In genomic region chr20:9359561-9360308, GRCh38 we compare ENCODE assay signal across 8 cellular contexts.
DNase-seq lines count a peak whose midpoint lies in the region; ATAC-seq and TF ChIP-seq lines count a peak whose summit lies in the region.

No MANE protein-coding gene starts in this region.

- peak overlapping the region; percentile 9 to 19 (median 19) for H3K27ac Mint-ChIP-seq in nephron
- H3K27ac Mint-ChIP-seq in activated T-helper 2 cell treated with anti-CD3 and anti-CD28 coated beads, Interferon-gamma antibody, Interleukin-2, Interleukin-4, amounts not matched to agents 10 μg/mL and 5 μg/mL and 100 μg/mL, durations not matched to agents 14 hours and 24 hours and 36 hours: no peak overlapping the region

- no peaks in the 10 kb centered on the region for H3K9me3 Mint-ChIP-seq in nephron
- H3K9me3 Mint-ChIP-seq in activated T-helper 2 cell treated with anti-CD3 and anti-CD28 coated beads, Interferon-gamma antibody, Interleukin-2, Interleukin-4, amounts not matched to agents 10 μg/mL and 5 μg/mL and 100 μg/mL, durations not matched to agents 14 hours and 24 hours and 36 hours: no peaks in the 10 kb centered on the region

- POLR2A ChIA-PET in HEK293 (lab: Yijun Ruan, JAX): no interaction called here

- no peak overlapping the region for H3K9ac ChIP-seq in OCI-LY1 (ENCODE audit: low read length)

- no peaks in the 10 kb centered on the region for H3K79me2 ChIP-seq in OCI-LY1 (ENCODE audit: insufficient read depth, low read length)

- peak; percentile 38 for TF ChIP-seq CTCF in AG09319 (IDR thresholded peaks at IDR 0.05; ENCODE audit: low read depth, low read length)
- no peak for TF ChIP-seq CTCF in HEK293 (tag by site-specific recombination; IDR thresholded peaks at IDR 0.05)
- peak; percentile 37; the same call in 1 of the 2 replicates for TF ChIP-seq CTCF in OCI-LY1 (IDR thresholded peaks at IDR 0.05; ENCODE audit: low read length)
- TF ChIP-seq CTCF in nephron (IDR thresholded peaks at IDR 0.05; ENCODE audit: unreplicated experiment in 3 of 3): peak; percentile 59 to 67 (median 61)

- intact Hi-C loops in activated T-helper 2 cell treated with anti-CD3 and anti-CD28 coated beads, Interferon-gamma antibody, Interleukin-2, Interleukin-4, amounts not matched to agents 10 μg/mL and 5 μg/mL and 100 μg/mL, durations not matched to agents 14 hours and 24 hours and 36 hours (cut with micrococcal nuclease): no loop called here

- H3K36me3 Mint-ChIP-seq in nephron (ENCODE audit: low read depth): peaks cover 15% of the 10 kb centered on the region
- H3K36me3 Mint-ChIP-seq in activated T-helper 2 cell treated with anti-CD3 and anti-CD28 coated beads, Interferon-gamma antibody, Interleukin-2, Interleukin-4, amounts not matched to agents 10 μg/mL and 5 μg/mL and 100 μg/mL, durations not matched to agents 14 hours and 24 hours and 36 hours (ENCODE audit: low read depth): no peaks in the 10 kb centered on the region

- no peak overlapping the region for H3K4me2 ChIP-seq in OCI-LY1 (ENCODE audit: low read length)

- H2AFZ ChIP-seq in OCI-LY1 (ENCODE audit: low read length): no peak overlapping the region

- H3K27ac ChIP-seq in HEK293 (ENCODE audit: extremely low read depth, low read depth, low read length): no peak overlapping the region
- no peak overlapping the region for H3K27ac ChIP-seq in OCI-LY1 (ENCODE audit: low read depth, low read length, poor library complexity, severe bottlenecking)

- no peaks in the 10 kb centered on the region for H4K20me1 ChIP-seq in OCI-LY1 (ENCODE audit: insufficient read depth, low read length)

- no peaks in the 10 kb centered on the region for H3K4me1 ChIP-seq in HEK293 (ENCODE audit: control insufficient read depth, insufficient read depth, low read length)
- no peaks in the 10 kb centered on the region for H3K4me1 ChIP-seq in OCI-LY1 (ENCODE audit: insufficient read depth, low read length, severe bottlenecking)

- DNase-seq in AG09319 (ENCODE audit: extremely low read depth, low read depth): peak; percentile 65
- DNase-seq in epidermal melanocyte (ENCODE audit: insufficient read length, low spot score): peak; percentile 54
- no peak for DNase-seq in T-helper 9 cell
- no peak for DNase-seq in activated T-helper 2 cell treated with anti-CD3 and anti-CD28 coated beads, Interferon-gamma antibody, Interleukin-2, Interleukin-4, amounts not matched to agents 10 μg/mL and 5 μg/mL and 100 μg/mL, durations not matched to agents 14 hours and 24 hours and 36 hours (ENCODE audit: low spot score)

- ATAC-seq in HG03196 (IDR thresholded peaks at IDR 0.05; ENCODE audit: unreplicated experiment): no peak

- H3K4me3 ChIP-seq in HEK293 (ENCODE audit: low read depth, low read length) (no peak overlapping the region), OCI-LY1 (ENCODE audit: low read depth, low read length, poor library complexity, severe bottlenecking) (no peak overlapping the region)

- no peaks in the 10 kb centered on the region for H3K27me3 ChIP-seq in OCI-LY1 (ENCODE audit: insufficient read depth, low read length)

- H3K9me2 ChIP-seq in OCI-LY1 (ENCODE audit: low read depth, low read length): no peaks in the 10 kb centered on the region

- H3K9me3 ChIP-seq in HEK293 (ENCODE audit: control insufficient read depth, insufficient read depth, low read depth, low read length) (no peaks in the 10 kb centered on the region), OCI-LY1 (ENCODE audit: low read length) (no peaks in the 10 kb centered on the region)

- H3K4me1 Mint-ChIP-seq in nephron: peaks cover 5% of the 10 kb centered on the region
- no peaks in the 10 kb centered on the region for H3K4me1 Mint-ChIP-seq in activated T-helper 2 cell treated with anti-CD3 and anti-CD28 coated beads, Interferon-gamma antibody, Interleukin-2, Interleukin-4, amounts not matched to agents 10 μg/mL and 5 μg/mL and 100 μg/mL, durations not matched to agents 14 hours and 24 hours and 36 hours (ENCODE audit: low read depth)

- H3K36me3 ChIP-seq in HEK293 (ENCODE audit: control insufficient read depth in 2 of 2, insufficient read depth in 1 of 2, low read length in 2 of 2) (no peaks in the 10 kb centered on the region), OCI-LY1 (ENCODE audit: insufficient read depth, low read length) (no peaks in the 10 kb centered on the region)

- H3F3A ChIP-seq in OCI-LY1 (ENCODE audit: insufficient read depth, low read length): no peaks in the 10 kb centered on the region

- no peak overlapping the region for H3K4me3 Mint-ChIP-seq in nephron
- no peak overlapping the region for H3K4me3 Mint-ChIP-seq in activated T-helper 2 cell treated with anti-CD3 and anti-CD28 coated beads, Interferon-gamma antibody, Interleukin-2, Interleukin-4, amounts not matched to agents 10 μg/mL and 5 μg/mL and 100 μg/mL, durations not matched to agents 14 hours and 24 hours and 36 hours (ENCODE audit: low read depth)

- peaks cover 4% of the 10 kb centered on the region for H3K27me3 Mint-ChIP-seq in nephron (ENCODE audit: low read depth)
- no peaks in the 10 kb centered on the region for H3K27me3 Mint-ChIP-seq in activated T-helper 2 cell treated with anti-CD3 and anti-CD28 coated beads, Interferon-gamma antibody, Interleukin-2, Interleukin-4, amounts not matched to agents 10 μg/mL and 5 μg/mL and 100 μg/mL, durations not matched to agents 14 hours and 24 hours and 36 hours (ENCODE audit: low read depth)

- CTCF ChIA-PET in HEK293 (lab: Yijun Ruan, JAX): interaction anchor here (0.6 to 1.8 kb wide), 14 partner anchors 10 to 1750 kb away, joined by 3 to 8 read pairs (median 4); no protein-coding TSS in a partner anchor

TF ChIP-seq in HEK293, 187 proteins besides CTCF, POLR2A, EP300 and RAD21:
- peak; percentile 48 for TF ChIP-seq ZNF654 (tag by site-specific recombination; IDR thresholded peaks at IDR 0.05; ENCODE audit: low read depth)
- TF ChIP-seq PRDM6 (tag by site-specific recombination; IDR thresholded peaks at IDR 0.05): no peak
- no peak for TF ChIP-seq MZF1 (tag by site-specific recombination; IDR thresholded peaks at IDR 0.05; ENCODE audit: borderline replicate concordance)

Comparison
In these comparisons a context has a peak if more than half of its experiments do, and no peak if none do; other contexts are left out.
1. DNase-seq: peak in AG09319 (single experiment) and epidermal melanocyte (single experiment); none in T-helper 9 cell (single experiment) and activated T-helper 2 cell treated with anti-CD3 and anti-CD28 coated beads, Interferon-gamma antibody, Interleukin-2, Interleukin-4, amounts not matched to agents 10 μg/mL and 5 μg/mL and 100 μg/mL, durations not matched to agents 14 hours and 24 hours and 36 hours (single experiment).